Comparison of ENCODE assay signal across 21 cellular contexts in genomic region chr13:42964681-42965305, GRCh38. TPM values are rescaled to one million over a fixed set of nuclear protein-coding genes. Genes with fewer than 3 reads are reported as not detected.
"Had no signal": no experiment of that assay in that cellular context is flagged by ENCODE, and none has a peak within 500 bp of the region (broad histone marks: within the 10 kb centered on the region; RNA-seq: fewer than 3 reads in every experiment).

No MANE protein-coding gene starts in this region.

- H3K4me1 ChIP-seq: gastrocnemius medialis had no signal

- H3K4me3 Mint-ChIP-seq: activated CD4-positive, alpha-beta T cell treated with anti-CD3 and anti-CD28 coated beads, Interleukin-2, amount 10 ng/mL, durations not matched to agents 7 days and 5 days; activated CD8-positive, alpha-beta T cell treated with anti-CD3 and anti-CD28 coated beads, Interleukin-2, amount 10 ng/mL, durations not matched to agents 7 days and 5 days; activated naive CD8-positive, alpha-beta T cell treated with anti-CD3 and anti-CD28 coated beads for 36 hours; dendritic cell treated with granulocyte-macrophage colony-stimulating factor and Interleukin-4, amounts not matched to agents 40 ng/mL and 50 ng/mL, for 4 days; stimulated activated naive B cell treated with anti-CD40 and anti-IgM and Interleukin-4, amounts not matched to agents 10 μg/mL and 1 μg/mL and 100 μg/mL, for 72 hours; T-helper 2 cell treated with Interferon-gamma antibody and Interleukin-4, amounts not matched to agents 5 μg/mL and 100 μg/mL, for 36 hours had no signal

- H3K27ac ChIP-seq: gastrocnemius medialis, VCaP had no signal

- H3K9me3 ChIP-seq: gastrocnemius medialis, transverse colon had no signal

- H3K27ac Mint-ChIP-seq: activated CD4-positive, alpha-beta T cell treated with anti-CD3 and anti-CD28 coated beads, Interleukin-2, amount 10 ng/mL, durations not matched to agents 7 days and 5 days; activated CD8-positive, alpha-beta T cell treated with anti-CD3 and anti-CD28 coated beads, Interleukin-2, amount 10 ng/mL, durations not matched to agents 7 days and 5 days; activated naive CD8-positive, alpha-beta T cell treated with anti-CD3 and anti-CD28 coated beads for 36 hours; dendritic cell treated with granulocyte-macrophage colony-stimulating factor and Interleukin-4, amounts not matched to agents 40 ng/mL and 50 ng/mL, for 4 days; stimulated activated naive B cell treated with anti-CD40 and anti-IgM and Interleukin-4, amounts not matched to agents 10 μg/mL and 1 μg/mL and 100 μg/mL, for 72 hours; T-helper 2 cell treated with Interferon-gamma antibody and Interleukin-4, amounts not matched to agents 5 μg/mL and 100 μg/mL, for 36 hours had no signal

- H3K27me3 Mint-ChIP-seq: activated CD4-positive, alpha-beta T cell treated with anti-CD3 and anti-CD28 coated beads, Interleukin-2, amount 10 ng/mL, durations not matched to agents 7 days and 5 days; activated naive CD8-positive, alpha-beta T cell treated with anti-CD3 and anti-CD28 coated beads for 36 hours; dendritic cell treated with granulocyte-macrophage colony-stimulating factor and Interleukin-4, amounts not matched to agents 40 ng/mL and 50 ng/mL, for 4 days; stimulated activated naive B cell treated with anti-CD40 and anti-IgM and Interleukin-4, amounts not matched to agents 10 μg/mL and 1 μg/mL and 100 μg/mL, for 72 hours had no signal

- H3K4me3 ChIP-seq: gastrocnemius medialis, transverse colon had no signal

- FAIRE-seq: endometrium, urothelium cell line had no signal

- H3K36me3 ChIP-seq: gastrocnemius medialis had no signal

- ATAC-seq: activated CD4-positive, CD25-positive, alpha-beta regulatory T cell treated with anti-CD3 and anti-CD28 coated beads, Interleukin-2, amount 50 U/mL, for 24 hours; activated CD8-positive, alpha-beta T cell treated with anti-CD3 and anti-CD28 coated beads, Interleukin-2, amount 10 ng/mL, durations not matched to agents 7 days and 5 days; gastrocnemius medialis; sciatic nerve; stimulated activated naive B cell treated with anti-CD40 and anti-IgM and Interleukin-4, amounts not matched to agents 10 μg/mL and 1 μg/mL and 100 μg/mL, for 72 hours had no signal

- H3K9me3 Mint-ChIP-seq: activated CD4-positive, alpha-beta T cell treated with anti-CD3 and anti-CD28 coated beads, Interleukin-2, amount 10 ng/mL, durations not matched to agents 7 days and 5 days; activated naive CD8-positive, alpha-beta T cell treated with anti-CD3 and anti-CD28 coated beads for 36 hours; dendritic cell treated with granulocyte-macrophage colony-stimulating factor and Interleukin-4, amounts not matched to agents 40 ng/mL and 50 ng/mL, for 4 days; stimulated activated naive B cell treated with anti-CD40 and anti-IgM and Interleukin-4, amounts not matched to agents 10 μg/mL and 1 μg/mL and 100 μg/mL, for 72 hours; T-helper 2 cell treated with Interferon-gamma antibody and Interleukin-4, amounts not matched to agents 5 μg/mL and 100 μg/mL, for 36 hours had no signal

- DNase-seq: activated CD4-positive, alpha-beta T cell treated with anti-CD3 and anti-CD28 coated beads, Interleukin-2, amount 10 ng/mL, durations not matched to agents 7 days and 5 days; activated CD8-positive, alpha-beta T cell treated with anti-CD3 and anti-CD28 coated beads, Interleukin-2, amount 10 ng/mL, durations not matched to agents 7 days and 5 days; activated naive CD8-positive, alpha-beta T cell treated with anti-CD3 and anti-CD28 coated beads for 36 hours; activated T-cell treated with anti-CD3 and anti-CD28 coated beads, Interleukin-2, amount 50 U/mL, for 1 hour; amniotic stem cell; cerebellar nuclear complex; effector CD4-positive, alpha-beta T cell; gastrocnemius medialis; hippocampal formation; stimulated activated CD4-positive, alpha-beta T cell treated with anti-CD3 and anti-CD28 coated beads, Interleukin-2, amount 100 ng/mL, for 48 hours; stimulated activated CD8-positive, alpha-beta memory T cell treated with anti-CD3 and anti-CD28 coated beads, Interleukin-4, amount 100 ng/mL, for 48 hours; stimulated activated naive B cell treated with anti-CD40 and anti-IgM and Interleukin-4, amounts not matched to agents 10 μg/mL and 1 μg/mL and 100 μg/mL, for 72 hours; transverse colon had no signal

RNA-seq across cellular contexts. Expression of gene EPSTI1, which starts 27.2 kb away (rescaled TPM):
- polyA plus RNA-seq: neural cell had no signal
